10 cellular contexts compared by ENCODE assay signal in genomic region chr5:98911221-98912040, GRCh38. TPM values are rescaled to one million over a fixed set of nuclear protein-coding genes. Genes with fewer than 3 reads are reported as not detected.
DNase-seq lines count a peak whose midpoint lies in the region; TF ChIP-seq lines count a peak whose summit lies in the region.
"Had no signal": no experiment of that assay in that cellular context is flagged by ENCODE, and none has a peak within 500 bp of the region (broad histone marks: within the 10 kb centered on the region; RNA-seq: fewer than 3 reads in every experiment).

No MANE protein-coding gene starts in this region.

- TF ChIP-seq CTCF in A673 (conservative IDR thresholded peaks at IDR 0.05; ENCODE audit: low read depth, low read length): no peak
- no peak for TF ChIP-seq CTCF in HEK293 (tag by site-specific recombination; IDR thresholded peaks at IDR 0.05)
- no peak for TF ChIP-seq CTCF in breast epithelium (IDR thresholded peaks at IDR 0.05)

- CTCF ChIA-PET in A673 (lab: Charles Lee) (no interaction called here), HEK293 (lab: Yijun Ruan, JAX) (interaction anchor here (1.1 to 3.1 kb wide), 2 partner anchors 121 to 144 kb away, joined by 3 to 11 read pairs; no protein-coding TSS in a partner anchor)

- no TSS peak for BruUV-seq in A673 (replicated peaks; lab: Mats Ljungman, UMichigan)

- POLR2A ChIA-PET in A673 (lab: Charles Lee; ENCODE audit: low non-redundant PET): no interaction called here
- POLR2A ChIA-PET in HEK293 (lab: Yijun Ruan, JAX): interaction anchor here (1.0 to 1.4 kb wide), 3 partner anchors 10 to 18 kb away, joined by 3 to 8 read pairs (median 3); no protein-coding TSS in a partner anchor

- intact Hi-C loops in A673 (cut with micrococcal nuclease; ENCODE audit: unreplicated experiment) (no loop called here), breast epithelium (cut with DNase I; ENCODE audit: low total_unique reads) (no loop called here)

- H3K27ac ChIP-seq in A673 (ENCODE audit: low read depth, low read length, poor library complexity, severe bottlenecking) (peak overlapping the region; percentile 13), HEK293 (ENCODE audit: extremely low read depth, low read depth, low read length) (no peak overlapping the region), breast epithelium (no peak overlapping the region)

- H3K27me3 ChIP-seq in A673 (replicated peaks; ENCODE audit: insufficient read depth, low read depth, low read length, poor library complexity) (no peaks in the 10 kb centered on the region), MG63 (no peaks in the 10 kb centered on the region), breast epithelium (no peaks in the 10 kb centered on the region)

- H3K4me1 ChIP-seq in A673 (ENCODE audit: insufficient read depth, low read length, poor library complexity, severe bottlenecking) (peaks cover 33% of the 10 kb centered on the region), HEK293 (ENCODE audit: control insufficient read depth, insufficient read depth, low read length) (peaks cover 16% of the 10 kb centered on the region), breast epithelium (no peaks in the 10 kb centered on the region)
- H3K4me1 ChIP-seq: Caco-2 had no signal

- DNase-seq in A673 (ENCODE audit: low spot score) (peak; percentile 89), OCI-M1 (lab: John Stamatoyannopoulos, UW) (peak; percentile 58), left kidney (ENCODE audit: low read depth, low spot score) (peak; percentile 59), MG63 (no peak), breast epithelium (ENCODE audit: low spot score in 2 of 2) (no peak)
- no peak for DNase-seq in stimulated activated CD4-positive, alpha-beta T cell treated with anti-CD3 and anti-CD28 coated beads, Interleukin-12 subunit alpha, Interleukin-12 subunit beta, amount 100 ng/mL, for 4 hours
- DNase-seq in activated CD8-positive, alpha-beta memory T cell treated with anti-CD3 and anti-CD28 coated beads, Interleukin-2, amount 50 U/mL, for 4 hours: no peak
- DNase-seq: Caco-2, mammary epithelial cell had no signal

- H3K36me3 ChIP-seq in A673 (ENCODE audit: insufficient read depth, low read length, poor library complexity, severe bottlenecking) (no peaks in the 10 kb centered on the region), HEK293 (ENCODE audit: control insufficient read depth in 2 of 2, insufficient read depth in 1 of 2, low read length in 2 of 2) (peaks cover 9 to 17% of the 10 kb centered on the region in 2 experiments; a peak in 2 of 3 replicates), MG63 (peaks cover 38% of the 10 kb centered on the region), breast epithelium (no peaks in the 10 kb centered on the region)

- no peak overlapping the region for H3K4me3 ChIP-seq in A673 (ENCODE audit: low read depth, low read length, poor library complexity, severe bottlenecking)
- no peak overlapping the region for H3K4me3 ChIP-seq in HEK293 (ENCODE audit: low read depth, low read length)
- H3K4me3 ChIP-seq in MG63: no peak overlapping the region
- no peak overlapping the region for H3K4me3 ChIP-seq in breast epithelium

- TF ChIP-seq POLR2A in breast epithelium (IDR thresholded peaks at IDR 0.05): no peak

- no peaks in the 10 kb centered on the region for H3K9me3 ChIP-seq in A673 (ENCODE audit: low read depth, low read length, poor library complexity, severe bottlenecking)
- H3K9me3 ChIP-seq in HEK293 (ENCODE audit: control insufficient read depth, insufficient read depth, low read depth, low read length): no peaks in the 10 kb centered on the region
- no peaks in the 10 kb centered on the region for H3K9me3 ChIP-seq in MG63
- H3K9me3 ChIP-seq in breast epithelium: no peaks in the 10 kb centered on the region
- H3K9me3 ChIP-seq: Caco-2 had no signal

TF ChIP-seq in HEK293, 187 proteins besides CTCF, POLR2A, EP300 and RAD21:
- peak; percentile 62; the same call in 1 of the 2 replicates for TF ChIP-seq ZEB2 (tag by site-specific recombination; IDR thresholded peaks at IDR 0.05)
- TF ChIP-seq ZNF843 (tag by site-specific recombination; IDR thresholded peaks at IDR 0.05): peak; percentile 47; the same call in 1 of the 2 replicates
- TF ChIP-seq ZNF639 (tag by site-specific recombination; IDR thresholded peaks at IDR 0.05): no peak
- no peak for TF ChIP-seq ZNF701 (tag by site-specific recombination; IDR thresholded peaks at IDR 0.05)
- no peak for TF ChIP-seq ZNF155 (tag by site-specific recombination; IDR thresholded peaks at IDR 0.05)
- peak; percentile 60; the same call in 1 of the 2 replicates for TF ChIP-seq SP7 (tag by site-specific recombination; IDR thresholded peaks at IDR 0.05)
- TF ChIP-seq ZNF184 (tag by site-specific recombination; IDR thresholded peaks at IDR 0.05): no peak
- TF ChIP-seq ZNF600 (tag by site-specific recombination; IDR thresholded peaks at IDR 0.05): peak; percentile 43; the same call in 1 of the 2 replicates
- peak; percentile 9; the same call in 1 of the 2 replicates for TF ChIP-seq FEZF1 (tag by site-specific recombination; IDR thresholded peaks at IDR 0.05)
- TF ChIP-seq SP2 (tag by site-specific recombination; IDR thresholded peaks at IDR 0.05): no peak
- TF ChIP-seq PRDM6 (tag by site-specific recombination; IDR thresholded peaks at IDR 0.05): 0 out of 2 replicates have a peak, but pooled peaks have one; percentile 28
- TF ChIP-seq ZNF660 (tag by site-specific recombination; IDR thresholded peaks at IDR 0.05): 0 out of 2 replicates have a peak, but pooled peaks have one; percentile 13
- no peak for TF ChIP-seq ZNF292 (tag by site-specific recombination; IDR thresholded peaks at IDR 0.05; ENCODE audit: borderline replicate concordance, low read depth)

RNA-seq across cellular contexts. Expression of gene CHD1, which starts 17.4 kb away (rescaled TPM):
- total RNA-seq in A673 (2021) (57.8 and 61.0 TPM in 2 replicates), breast epithelium (100 to 1,000 TPM in 2 of 3 donors, 10 to 100 TPM in 1; 67.5 to 114 (median 102) TPM)
- 27.0 and 43.4 TPM in 2 replicates for total RNA-seq in MG63 (2014; rRNA removed; shearing (Covaris generic); ENCODE audit: low replicate concordance)

Comparison
In these comparisons a context has a peak if more than half of its experiments do, and no peak if none do; other contexts are left out.
1. DNase-seq: peak in A673 (single experiment), OCI-M1 (single experiment) and left kidney (single experiment); none in MG63 (single experiment), breast epithelium (0 of 2), stimulated activated CD4-positive, alpha-beta T cell treated with anti-CD3 and anti-CD28 coated beads, Interleukin-12 subunit alpha, Interleukin-12 subunit beta, amount 100 ng/mL, for 4 hours (single experiment) and activated CD8-positive, alpha-beta memory T cell treated with anti-CD3 and anti-CD28 coated beads, Interleukin-2, amount 50 U/mL, for 4 hours (single experiment).